8 cellular contexts compared by ENCODE assay signal in genomic region chr3:9402410-9403228, GRCh38. TPM values are rescaled to one million over a fixed set of nuclear protein-coding genes. Genes with fewer than 3 reads are reported as not detected.
A peak's percentile ranks its signal among the peaks of the same experiment; 100 is the strongest.
DNase-seq lines count a peak whose midpoint lies in the region; ATAC-seq and TF ChIP-seq lines count a peak whose summit lies in the region.

No MANE protein-coding gene starts in this region.

- no peak overlapping the region for H2AFZ ChIP-seq in Loucy (ENCODE audit: low read length)

- TF ChIP-seq POLR2A in suprapubic skin (IDR thresholded peaks at IDR 0.05) = no peak

- POLR2A ChIA-PET in CD4-positive, alpha-beta memory T cell (lab: Charles Lee; ENCODE audit: partially characterized antibody) = interaction anchor here (0.9 to 1.1 kb wide), 2 partner anchors 8 to 17 kb away, joined by 3 to 6 read pairs; no protein-coding TSS in a partner anchor

- no peak for ATAC-seq in GM19463 (IDR thresholded peaks at IDR 0.05; ENCODE audit: unreplicated experiment)
- ATAC-seq in HG03342 (IDR thresholded peaks at IDR 0.05; ENCODE audit: unreplicated experiment) = no peak

- H3F3A ChIP-seq in Loucy (ENCODE audit: low read depth) = no peaks in the 10 kb centered on the region

- no peaks in the 10 kb centered on the region for H3K9me2 ChIP-seq in Loucy (replicated peaks; ENCODE audit: low read depth, low read length)

- peaks cover 89% of the 10 kb centered on the region for H3K4me1 ChIP-seq in CD4-positive, alpha-beta memory T cell (ENCODE audit: insufficient read depth, low read length)
- H3K4me1 ChIP-seq in Loucy (ENCODE audit: insufficient read depth, low read length, poor library complexity, severe bottlenecking) = peaks cover 65% of the 10 kb centered on the region
- peaks cover 87% of the 10 kb centered on the region for H3K4me1 ChIP-seq in suprapubic skin

- DNase-seq in CD4-positive, alpha-beta memory T cell = no peak
- DNase-seq in amniotic epithelial cell (ENCODE audit: low read depth) = peak; percentile 38
- DNase-seq in iPS-NIHi11 (ENCODE audit: low spot score) = peak; percentile 70
- no peak for DNase-seq in suprapubic skin (ENCODE audit: low spot score in 2 of 2)
- no peak for DNase-seq in T-helper 1 cell

- peaks cover 54 to 90% (median 76%) of the 10 kb centered on the region in 4 donors for H3K4me1 Mint-ChIP-seq in CD4-positive, alpha-beta memory T cell

- H3K9me3 ChIP-seq in CD4-positive, alpha-beta memory T cell (ENCODE audit: control insufficient read depth in 1 of 2, low read length in 2 of 2) = no peaks in the 10 kb centered on the region
- H3K9me3 ChIP-seq in Loucy (ENCODE audit: insufficient read depth, low read depth, low read length) (no peaks in the 10 kb centered on the region), suprapubic skin (no peaks in the 10 kb centered on the region)

- peaks cover 0 to 14% of the 10 kb centered on the region in 2 donors for H3K36me3 Mint-ChIP-seq in CD4-positive, alpha-beta memory T cell

- H4K20me1 ChIP-seq in Loucy (ENCODE audit: insufficient read depth, low read length, poor library complexity, severe bottlenecking) = peaks cover 99% of the 10 kb centered on the region

- intact Hi-C loops in CD4-positive, alpha-beta memory T cell (cut with micrococcal nuclease) = no loop called here

- no peaks in the 10 kb centered on the region for H3K36me3 ChIP-seq in CD4-positive, alpha-beta memory T cell (ENCODE audit: insufficient read depth, low read length)
- H3K36me3 ChIP-seq in Loucy (ENCODE audit: insufficient read depth, low read length) (no peaks in the 10 kb centered on the region), suprapubic skin (no peaks in the 10 kb centered on the region)

- no peak overlapping the region for H3K27ac ChIP-seq in CD4-positive, alpha-beta memory T cell (ENCODE audit: low read depth, low read length)
- peak overlapping the region; percentile 10 for H3K27ac ChIP-seq in suprapubic skin

- H3K27me3 ChIP-seq in CD4-positive, alpha-beta memory T cell (ENCODE audit: insufficient read depth, low read length) = no peaks in the 10 kb centered on the region
- H3K27me3 ChIP-seq in Loucy (ENCODE audit: insufficient read depth, low read length, poor library complexity, severe bottlenecking) (peaks cover 5% of the 10 kb centered on the region), suprapubic skin (no peaks in the 10 kb centered on the region)

- H3K79me2 ChIP-seq in Loucy (ENCODE audit: insufficient read depth, low read length) = peaks cover 100% of the 10 kb centered on the region

- no peaks in the 10 kb centered on the region for H3K27me3 Mint-ChIP-seq in CD4-positive, alpha-beta memory T cell

- 19% methylated on average over 3 of the region's 3 CpGs for WGBS in suprapubic skin

- peak overlapping the region in 5 of 8 donors; percentile 46 to 75 (median 58) for H3K4me3 Mint-ChIP-seq in CD4-positive, alpha-beta memory T cell

- peak overlapping the region; percentile 96 for H3K4me2 ChIP-seq in Loucy (ENCODE audit: low read depth, low read length, poor library complexity, severe bottlenecking)

- no peak for TF ChIP-seq EP300 in suprapubic skin (IDR thresholded peaks at IDR 0.05)

- CTCF ChIA-PET in CD4-positive, alpha-beta memory T cell (lab: Charles Lee; ENCODE audit: partially characterized antibody) = interaction anchor here (0.8 to 1.0 kb wide), 3 partner anchors 14 to 49 kb away, joined by 3 to 4 read pairs (median 3); no protein-coding TSS in a partner anchor

- H3K27ac Mint-ChIP-seq in CD4-positive, alpha-beta memory T cell = peak overlapping the region in 5 of 7 donors; percentile 2 to 93 (median 30)

- H3K4me3 ChIP-seq in CD4-positive, alpha-beta memory T cell (ENCODE audit: low read length in 2 of 2) = no peak overlapping the region
- H3K4me3 ChIP-seq in Loucy (ENCODE audit: low read length, poor library complexity, severe bottlenecking) = peak overlapping the region; percentile 81
- no peak overlapping the region for H3K4me3 ChIP-seq in suprapubic skin

- no peaks in the 10 kb centered on the region for H3K9me3 Mint-ChIP-seq in CD4-positive, alpha-beta memory T cell

- H3K9ac ChIP-seq in Loucy (ENCODE audit: low read depth, low read length, poor library complexity, severe bottlenecking) = peak overlapping the region; percentile 98

- no peak for TF ChIP-seq CTCF in Loucy (conservative IDR thresholded peaks at IDR 0.05; ENCODE audit: low read length)
- TF ChIP-seq CTCF in suprapubic skin (IDR thresholded peaks at IDR 0.05) = no peak

RNA-seq across cellular contexts. Expression of gene SETD5, which starts 5.2 kb away (rescaled TPM):
- total RNA-seq in CD4-positive, alpha-beta memory T cell = 100 to 1,000 TPM; 142 TPM
- 10 to 100 TPM in 1 of 2 donors, 1 to 10 TPM in 1; 8.4 to 51.4 TPM for polyA plus RNA-seq in CD4-positive, alpha-beta memory T cell
- total RNA-seq in suprapubic skin = 100 to 1,000 TPM in 2 of 4 donors, 10 to 100 TPM in 2; 72.5 to 272 (median 108) TPM

RNA-seq across cellular contexts. Expression of gene THUMPD3, which starts 39.8 kb away (rescaled TPM):
- total RNA-seq in CD4-positive, alpha-beta memory T cell = 10 to 100 TPM; 36.9 to 39.2 TPM
- polyA plus RNA-seq in CD4-positive, alpha-beta memory T cell = 10 to 100 TPM; 10.8 to 29.3 TPM
- total RNA-seq in suprapubic skin = 10 to 100 TPM; 14.2 to 39.0 (median 27.5) TPM

Comparison
In these comparisons a context has a peak if more than half of its experiments do, and no peak if none do; other contexts are left out.
1. DNase-seq: peak in amniotic epithelial cell (single experiment) and iPS-NIHi11 (single experiment); none in CD4-positive, alpha-beta memory T cell (0 of 5), suprapubic skin (0 of 2) and T-helper 1 cell (0 of 5).